ENCODE assay signal across 15 cellular contexts in genomic region chr5:137186759-137187461, GRCh38.
DNase-seq lines count a peak whose midpoint lies in the region; TF ChIP-seq lines count a peak whose summit lies in the region.
"Had no signal": no experiment of that assay in that cellular context is flagged by ENCODE, and none has a peak within 500 bp of the region (broad histone marks: within the 10 kb centered on the region; RNA-seq: fewer than 3 reads in every experiment).

No MANE protein-coding gene starts in this region.

- no peak for TF ChIP-seq POLR2A in tibial nerve (IDR thresholded peaks at IDR 0.05)

- DNase-seq in HS-5 (ENCODE audit: low read depth) (peak; percentile 26), cardiac fibroblast (ENCODE audit: low read depth in 2 of 2) (peak; percentile 75 to 85), islet precursor cell (peak; percentile 73), tibial nerve (ENCODE audit: low spot score in 2 of 2) (peak; percentile 20 to 36), DMS53 treated with DMSO at 0.1 percent for 48 hours (lab: John Stamatoyannopoulos, UW; ENCODE audit: unreplicated experiment) (no peak), NCI-H187 treated with DMSO at 0.1 percent for 48 hours (lab: John Stamatoyannopoulos, UW) (no peak), GM13977 (ENCODE audit: low spot score) (no peak)
- DNase-seq: activated T-cell treated with anti-CD3 and anti-CD28 coated beads, Interleukin-2, amount 50 U/mL, for 24 hours; DMS79; NCI-H1092; NCI-H526; substantia nigra had no signal

- in situ Hi-C loops in GM13977 (cut with MboI; ENCODE audit: low pct_unique_long_range_greater_than_20kb, low sequenced_read_pairs, unreplicated experiment): no loop called here

- no peak overlapping the region for H3K4me3 ChIP-seq in cardiac fibroblast (replicated peaks in 1 of 2; ENCODE audit: low read depth in 2 of 2, low read length in 2 of 2)
- H3K4me3 ChIP-seq in tibial nerve: no peak overlapping the region
- H3K4me3 ChIP-seq: breast epithelium, esophagus muscularis mucosa had no signal

- no peaks in the 10 kb centered on the region for H3K4me1 ChIP-seq in tibial nerve
- H3K4me1 ChIP-seq: breast epithelium, esophagus muscularis mucosa had no signal

- 48 to 51% methylated on average over 5 of the region's 5 CpGs for WGBS in tibial nerve, 2 donors

- no peaks in the 10 kb centered on the region for H3K9me3 ChIP-seq in tibial nerve
- H3K9me3 ChIP-seq: breast epithelium, esophagus muscularis mucosa had no signal

- no peak for TF ChIP-seq EP300 in tibial nerve (IDR thresholded peaks at IDR 0.05)

- no peaks in the 10 kb centered on the region for H3K27me3 ChIP-seq in tibial nerve
- H3K27me3 ChIP-seq: breast epithelium, esophagus muscularis mucosa had no signal

- TF ChIP-seq CTCF in cardiac fibroblast (IDR thresholded peaks at IDR 0.05; ENCODE audit: low read depth, low read length) (no peak), tibial nerve (IDR thresholded peaks at IDR 0.05) (no peak), GM13977 (IDR thresholded peaks at IDR 0.05; ENCODE audit: extremely low read depth, insufficient read depth, missing control alignments) (no peak)

- peak overlapping the region in 2 of 4 donors; percentile 26 to 50 for H3K27ac ChIP-seq in tibial nerve
- H3K27ac ChIP-seq: breast epithelium, parathyroid adenoma had no signal

- no peaks in the 10 kb centered on the region for H3K36me3 ChIP-seq in tibial nerve
- H3K36me3 ChIP-seq: breast epithelium, esophagus muscularis mucosa had no signal

Comparison
In these comparisons a context has a peak if more than half of its experiments do, and no peak if none do; other contexts are left out.
1. DNase-seq: peak in HS-5 (single experiment), cardiac fibroblast (2 of 2), islet precursor cell (single experiment) and tibial nerve (2 of 2); none in DMS53 treated with DMSO at 0.1 percent for 48 hours (single experiment), NCI-H187 treated with DMSO at 0.1 percent for 48 hours (single experiment) and GM13977 (single experiment).